ENCODE assay signal across 17 cellular contexts in genomic region chr2:212032536-212033219, GRCh38.
A peak's percentile ranks its signal among the peaks of the same experiment; 100 is the strongest.
DNase-seq lines count a peak whose midpoint lies in the region; ATAC-seq, FAIRE-seq and TF ChIP-seq lines count a peak whose summit lies in the region.
"Had no signal": no experiment of that assay in that cellular context is flagged by ENCODE, and none has a peak within 500 bp of the region (broad histone marks: within the 10 kb centered on the region; RNA-seq: fewer than 3 reads in every experiment).

No MANE protein-coding gene starts in this region.

- H3K4me3 Mint-ChIP-seq in astrocyte (ENCODE audit: unreplicated experiment): no peak overlapping the region
- H3K4me3 Mint-ChIP-seq: neural progenitor cell had no signal

- no peaks in the 10 kb centered on the region for H3K27me3 ChIP-seq in ACC112 (ENCODE audit: insufficient read depth, low read length)
- H3K27me3 ChIP-seq in astrocyte (ENCODE audit: insufficient read depth, low read length): no peaks in the 10 kb centered on the region
- H3K27me3 ChIP-seq: neural progenitor cell had no signal

- H3K79me2 ChIP-seq in ACC112 (ENCODE audit: control insufficient read depth, insufficient read depth, low read length, unreplicated experiment) (no peaks in the 10 kb centered on the region), astrocyte (ENCODE audit: insufficient read depth, low read length) (no peaks in the 10 kb centered on the region)

- peak overlapping the region; percentile 4 for H2AFZ ChIP-seq in ACC112 (ENCODE audit: low read length, unreplicated experiment)
- no peak overlapping the region for H2AFZ ChIP-seq in astrocyte (ENCODE audit: low read depth, low read length)
- H2AFZ ChIP-seq: neural progenitor cell had no signal

- H3K9me3 ChIP-seq in astrocyte (ENCODE audit: insufficient read depth, low read depth, low read length) (no peaks in the 10 kb centered on the region), kidney (ENCODE audit: control insufficient read depth in 1 of 2, low read length in 2 of 2) (no peaks in the 10 kb centered on the region)
- H3K9me3 ChIP-seq: Caco-2, HAP-1 had no signal

- H3K36me3 Mint-ChIP-seq in astrocyte (ENCODE audit: low read depth, unreplicated experiment): no peaks in the 10 kb centered on the region
- H3K36me3 Mint-ChIP-seq: neural progenitor cell had no signal

- H3K27ac Mint-ChIP-seq in astrocyte (ENCODE audit: unreplicated experiment): peak overlapping the region; percentile 99
- H3K27ac Mint-ChIP-seq: neural progenitor cell had no signal

- FAIRE-seq in astrocyte (lab: Jason Lieb, UNC) (no peak), kidney (lab: Jason Lieb, UNC) (peak; percentile 46)

- TF ChIP-seq CTCF in astrocyte (IDR thresholded peaks at IDR 0.05; ENCODE audit: insufficient read depth, low read depth, low read length): no peak
- no peak for TF ChIP-seq CTCF in kidney (IDR thresholded peaks at IDR 0.05; ENCODE audit: borderline replicate concordance, extremely low read depth, insufficient read depth)

- ATAC-seq in GM18861 (IDR thresholded peaks at IDR 0.05; ENCODE audit: unreplicated experiment) (no peak), esophagus mucosa (no peak)

- H3K36me3 ChIP-seq in ACC112 (ENCODE audit: insufficient read depth, low read length) (no peaks in the 10 kb centered on the region), astrocyte (ENCODE audit: insufficient read depth, low read length) (no peaks in the 10 kb centered on the region), kidney (ENCODE audit: control insufficient read depth in 1 of 2, insufficient read depth in 2 of 2, low read length in 2 of 2) (no peaks in the 10 kb centered on the region)
- H3K36me3 ChIP-seq: HAP-1, neural progenitor cell had no signal

- H3K4me1 Mint-ChIP-seq in astrocyte (ENCODE audit: low read depth, unreplicated experiment): peaks cover 36% of the 10 kb centered on the region

- peak overlapping the region; percentile 67 for H3K4me2 ChIP-seq in astrocyte (ENCODE audit: low read length)
- H3K4me2 ChIP-seq: neural progenitor cell had no signal

- intact Hi-C loops in kidney (cut with DNase I): no loop called here

- no peaks in the 10 kb centered on the region for H4K20me1 ChIP-seq in astrocyte (ENCODE audit: insufficient read depth, low read length)

- DNase-seq in M059J (ENCODE audit: low read depth) (peak; percentile 68), astrocyte (ENCODE audit: low read depth) (peak; percentile 69), kidney (no peak), NCI-H187 treated with DMSO at 0.1 percent for 48 hours (lab: John Stamatoyannopoulos, UW) (no peak), NCI-H1436 (lab: John Stamatoyannopoulos, UW) (no peak)
- DNase-seq: activated CD8-positive, alpha-beta memory T cell treated with anti-CD3 and anti-CD28 coated beads for 24 hours; activated effector memory CD4-positive, alpha-beta T cell treated with anti-CD3 and anti-CD28 coated beads, Interleukin-2, amount 50 U/mL, for 16 hours; Caco-2; NCI-H2029 treated with DMSO at 0.1 percent for 48 hours; NCI-H82; SHP77 treated with DMSO at 0.1 percent for 48 hours had no signal

- H3K4me3 ChIP-seq in ACC112 (ENCODE audit: low read depth, low read length) (peak overlapping the region; percentile 57), astrocyte (ENCODE audit: insufficient read depth, low read depth, low read length) (no peak overlapping the region), kidney (ENCODE audit: low read length in 2 of 2) (no peak overlapping the region)
- H3K4me3 ChIP-seq: HAP-1, neural progenitor cell, skin epidermis had no signal

- H3K9me3 Mint-ChIP-seq in astrocyte (ENCODE audit: unreplicated experiment): no peaks in the 10 kb centered on the region
- H3K9me3 Mint-ChIP-seq: neural progenitor cell had no signal

- H3K9ac ChIP-seq in astrocyte (ENCODE audit: low read length) (peak overlapping the region; percentile 16), kidney (ENCODE audit: low read length in 2 of 2) (no peak overlapping the region)
- H3K9ac ChIP-seq: neural progenitor cell had no signal

- H3K27ac ChIP-seq in ACC112 (ENCODE audit: low read depth, low read length): peak overlapping the region; percentile 97
- H3K27ac ChIP-seq in astrocyte (ENCODE audit: low read depth, low read length): peak overlapping the region; percentile 83
- H3K27ac ChIP-seq in kidney (ENCODE audit: low read depth in 2 of 2, low read length in 2 of 2): no peak overlapping the region
- H3K27ac ChIP-seq: neural progenitor cell, skin epidermis had no signal

- no peaks in the 10 kb centered on the region for H3K27me3 Mint-ChIP-seq in astrocyte (ENCODE audit: low read depth, unreplicated experiment)

- H3K4me1 ChIP-seq in ACC112 (ENCODE audit: control insufficient read depth, insufficient read depth, low read length, unreplicated experiment): peaks cover 57% of the 10 kb centered on the region
- peaks cover 20% of the 10 kb centered on the region for H3K4me1 ChIP-seq in astrocyte (ENCODE audit: insufficient read depth, low read length)
- no peaks in the 10 kb centered on the region for H3K4me1 ChIP-seq in kidney (ENCODE audit: control insufficient read depth in 1 of 2, insufficient read depth in 1 of 2, low read depth in 1 of 2, low read length in 2 of 2)
- H3K4me1 ChIP-seq: Caco-2, HAP-1, neural progenitor cell had no signal

Comparison
In these comparisons a context has a peak if more than half of its experiments do, and no peak if none do; other contexts are left out.
1. H3K27ac ChIP-seq: peak in ACC112 (single experiment) and astrocyte (single experiment); none in kidney (0 of 2).
2. DNase-seq: peak in M059J (single experiment) and astrocyte (single experiment); none in kidney (single experiment), NCI-H187 treated with DMSO at 0.1 percent for 48 hours (single experiment) and NCI-H1436 (single experiment).